ENCODE assay signal across 9 cellular contexts in genomic region chr18:22349317-22349898, GRCh38.
DNase-seq lines count a peak whose midpoint lies in the region; ATAC-seq, FAIRE-seq and TF ChIP-seq lines count a peak whose summit lies in the region.
"Had no signal": no experiment of that assay in that cellular context is flagged by ENCODE, and none has a peak within 500 bp of the region (broad histone marks: within the 10 kb centered on the region; RNA-seq: fewer than 3 reads in every experiment).

No MANE protein-coding gene starts in this region.

- no peak overlapping the region for H3T11ph ChIP-seq in H9 (ENCODE audit: low read length)

- no peak overlapping the region for H3K27ac Mint-ChIP-seq in H9

- no peaks in the 10 kb centered on the region; a peak in 2 of 5 replicates for H3K9me3 Mint-ChIP-seq in H9

- peak; percentile 29 for ATAC-seq in sciatic nerve
- no peak for ATAC-seq in HG02938 (IDR thresholded peaks at IDR 0.05; ENCODE audit: unreplicated experiment)

- H3K27me3 ChIP-seq in H9 (ENCODE audit: insufficient read depth, low read length) (peaks cover 48% of the 10 kb centered on the region), iPS-18a (ENCODE audit: control insufficient read depth, insufficient read depth, low read length) (peaks cover 97% of the 10 kb centered on the region)

- H3K18ac ChIP-seq in H9 (ENCODE audit: insufficient read length, low read depth, low read length): no peak overlapping the region

- H3K79me2 ChIP-seq in H9 (ENCODE audit: insufficient read depth, low read length): no peaks in the 10 kb centered on the region

- H3K14ac ChIP-seq in H9 (ENCODE audit: insufficient read depth, low read length): no peak overlapping the region

- no peak overlapping the region for H2BK20ac ChIP-seq in H9 (ENCODE audit: low read depth, low read length, poor library complexity, severe bottlenecking)

- peaks cover 97% of the 10 kb centered on the region for H3K27me3 Mint-ChIP-seq in H9 (ENCODE audit: low read depth)

- TF ChIP-seq CTCF in H9 (conservative IDR thresholded peaks at IDR 0.05): no peak
- TF ChIP-seq CTCF in astrocyte of the cerebellum (IDR thresholded peaks at IDR 0.05; ENCODE audit: low read depth, low read length, missing control alignments): no peak

- intact Hi-C loops in sciatic nerve (cut with DNase I): no loop called here

- no peak overlapping the region for H3K23ac ChIP-seq in H9 (ENCODE audit: insufficient read length, low read depth, low read length)

- H3K4me1 ChIP-seq in H9 (ENCODE audit: insufficient read depth, low read length) (no peaks in the 10 kb centered on the region), iPS-18a (ENCODE audit: control insufficient read depth, low read depth, low read length) (peaks cover 18% of the 10 kb centered on the region)

- CTCF ChIA-PET in HEK293T (lab: Yijun Ruan, JAX): no interaction called here

- no peaks in the 10 kb centered on the region for H3K36me3 ChIP-seq in iPS-18a (ENCODE audit: control insufficient read depth, low read depth, low read length)

- DNase-seq in H9 (no peak), astrocyte of the cerebellum (ENCODE audit: low read depth) (no peak), sciatic nerve (ENCODE audit: low spot score) (no peak), HEK293T (ENCODE audit: extremely low spot score) (no peak), DMS 273 (lab: John Stamatoyannopoulos, UW; ENCODE audit: unreplicated experiment) (no peak), GM19239 (ENCODE audit: insufficient read length, low spot score) (no peak)

- no peak overlapping the region for H2BK5ac ChIP-seq in H9 (ENCODE audit: insufficient read length, low read length)

- peaks cover 8% of the 10 kb centered on the region for H3K23me2 ChIP-seq in H9 (ENCODE audit: insufficient read length, low read depth, low read length, poor library complexity, severe bottlenecking)

- H3K4ac ChIP-seq in H9 (ENCODE audit: low read depth, low read length): no peak overlapping the region

- H3K9me3 ChIP-seq in H9 (ENCODE audit: control insufficient read depth, low read depth, low read length) (no peaks in the 10 kb centered on the region), iPS-18a (ENCODE audit: control insufficient read depth, low read depth, low read length) (no peaks in the 10 kb centered on the region)

- POLR2A ChIA-PET in HEK293T (lab: Yijun Ruan, JAX): interaction anchor here (0.8 to 1.4 kb wide), 3 partner anchors 113 to 175 kb away, joined by 3 to 5 read pairs (median 3); no protein-coding TSS in a partner anchor

- H3K79me1 ChIP-seq in H9 (ENCODE audit: insufficient read depth, low read depth, low read length, poor library complexity, severe bottlenecking): no peaks in the 10 kb centered on the region

- peak overlapping the region; percentile 70 for H3K4me2 ChIP-seq in H9 (ENCODE audit: insufficient read depth, insufficient read length, low read length)

- WGBS in H9 (ENCODE audit: extremely low coverage, insufficient read length, low lambda C conversion rate): no CpG with 5 or more reads among the region's 11 CpGs

- no peak overlapping the region for H2BK15ac ChIP-seq in H9 (ENCODE audit: low read depth, low read length)

- no peak overlapping the region for H2AFZ ChIP-seq in H9 (ENCODE audit: low read length)

- in situ Hi-C loops in astrocyte of the cerebellum (cut with HindIII; ENCODE audit: low sequenced_read_pairs): no loop called here

- no peak overlapping the region for H2AK5ac ChIP-seq in H9 (ENCODE audit: insufficient read length, low read length)

- no peak overlapping the region for H4K5ac ChIP-seq in H9 (ENCODE audit: insufficient read length, low read depth, low read length)

- FAIRE-seq in GM19239 (lab: Jason Lieb, UNC): no peak
- FAIRE-seq: G401.6 had no signal

- no peak overlapping the region for H2BK12ac ChIP-seq in H9 (ENCODE audit: insufficient read length, low read depth, low read length)

- no peak overlapping the region for H4K91ac ChIP-seq in H9 (ENCODE audit: insufficient read length, low read depth, low read length)

- peaks cover 26 to 35% of the 10 kb centered on the region in 2 experiments for H3K4me1 Mint-ChIP-seq in H9

- H3K9ac ChIP-seq in H9 (ENCODE audit: extremely low read depth, insufficient read length, low read length): no peak overlapping the region
- no peak overlapping the region for H3K9ac ChIP-seq in iPS-18a (ENCODE audit: low read length)

- H3K56ac ChIP-seq in H9 (ENCODE audit: insufficient read length, low read depth, low read length): no peak overlapping the region

- H3K27ac ChIP-seq in H9 (ENCODE audit: insufficient read length, low read depth, low read length) (no peak overlapping the region), iPS-18a (ENCODE audit: low read length) (no peak overlapping the region)

- peaks cover 0 to 2% (median 0%) of the 10 kb centered on the region in 3 experiments; a peak in 1 of 7 replicates for H3K36me3 Mint-ChIP-seq in H9 (ENCODE audit: insufficient read depth in 1 of 3, low read depth in 3 of 3)

- H3K4me3 Mint-ChIP-seq in H9: peak overlapping the region; percentile 64 to 80

- H4K20me1 ChIP-seq in H9 (ENCODE audit: control insufficient read depth, insufficient read depth, insufficient read length): no peaks in the 10 kb centered on the region

- no peak overlapping the region for H4K8ac ChIP-seq in H9 (replicated peaks; ENCODE audit: insufficient read length, low read depth, low read length)

- H2BK120ac ChIP-seq in H9 (ENCODE audit: low read depth, low read length, poor library complexity, severe bottlenecking): no peak overlapping the region

- peak overlapping the region; percentile 43 for H3K4me3 ChIP-seq in astrocyte of the cerebellum (ENCODE audit: low read depth, low read length)
- peak overlapping the region; percentile 12 for H3K4me3 ChIP-seq in iPS-18a (ENCODE audit: low read length)

TF ChIP-seq in HEK293T, 16 proteins besides CTCF, POLR2A, EP300 and RAD21:
- TF ChIP-seq ZNF384 (IDR thresholded peaks at IDR 0.05): no peak
- TF ChIP-seq PKNOX1 (IDR thresholded peaks at IDR 0.05): no peak
- TF ChIP-seq NFRKB (IDR thresholded peaks at IDR 0.05): no peak
- TF ChIP-seq TARDBP (IDR thresholded peaks at IDR 0.05): no peak
- no peak for TF ChIP-seq ARNT (IDR thresholded peaks at IDR 0.05)
- no peak for TF ChIP-seq HDGF (IDR thresholded peaks at IDR 0.05; ENCODE audit: borderline replicate concordance)
- no peak for TF ChIP-seq BHLHE40 (IDR thresholded peaks at IDR 0.05; ENCODE audit: borderline replicate concordance)
- TF ChIP-seq LEF1 (IDR thresholded peaks at IDR 0.05; ENCODE audit: borderline replicate concordance): no peak
- no peak for TF ChIP-seq ELF4 (IDR thresholded peaks at IDR 0.05)
- no peak for TF ChIP-seq SUZ12 (IDR thresholded peaks at IDR 0.05)
